ENCODE assay signal across 1 cellular context in genomic region chr11:71112990-71113389, GRCh38.
TF ChIP-seq lines count a peak whose summit lies in the region.

No MANE protein-coding gene starts in this region.

TF ChIP-seq in H1, 55 proteins besides CTCF, POLR2A, EP300 and RAD21 (continued from another document):
- no peak for TF ChIP-seq NANOG (IDR thresholded peaks at IDR 0.05; ENCODE audit: insufficient read depth, low read depth, low read length, poor library complexity, severe bottlenecking)
- no peak for TF ChIP-seq POU5F1 (IDR thresholded peaks at IDR 0.05; ENCODE audit: low read depth, low read length)
- no peak for TF ChIP-seq SIN3A (conservative IDR thresholded peaks at IDR 0.05 in 1 of 2, IDR thresholded peaks at IDR 0.05 in 1 of 2; ENCODE audit: low read depth in 1 of 2, low read length in 2 of 2)
- TF ChIP-seq E2F6 (IDR thresholded peaks at IDR 0.05) = no peak
- TF ChIP-seq MAX (IDR thresholded peaks at IDR 0.05) = no peak
- no peak for TF ChIP-seq BCL11A (IDR thresholded peaks at IDR 0.05; ENCODE audit: low read depth in 2 of 2, low read length in 2 of 2)
- no peak for TF ChIP-seq SP1 (IDR thresholded peaks at IDR 0.05; ENCODE audit: low read depth, low read length)
- TF ChIP-seq CREB1 (IDR thresholded peaks at IDR 0.05) = no peak
- TF ChIP-seq RBBP5 (IDR thresholded peaks at IDR 0.05; ENCODE audit: borderline replicate concordance, low read depth, low read length) = no peak
- no peak for TF ChIP-seq EGR1 (IDR thresholded peaks at IDR 0.05; ENCODE audit: borderline replicate concordance, low read depth, low read length)
- no peak for TF ChIP-seq SUZ12 (IDR thresholded peaks at IDR 0.05; ENCODE audit: low read length)
- no peak for TF ChIP-seq SIRT6 (IDR thresholded peaks at IDR 0.05; ENCODE audit: low read length)
- no peak for TF ChIP-seq RXRA (IDR thresholded peaks at IDR 0.05; ENCODE audit: insufficient read depth, low read depth, low read length)
- TF ChIP-seq CHD2 (IDR thresholded peaks at IDR 0.05; ENCODE audit: low read length) = no peak
- no peak for TF ChIP-seq SIX5 (IDR thresholded peaks at IDR 0.05; ENCODE audit: low read depth, low read length)
- no peak for TF ChIP-seq KDM5A (IDR thresholded peaks at IDR 0.05; ENCODE audit: low read length)
- TF ChIP-seq JUND (IDR thresholded peaks at IDR 0.05; ENCODE audit: low read length) = no peak
